19 cellular contexts compared by ENCODE assay signal in genomic region chr6:38813451-38813850, GRCh38.
"Had no signal": no experiment of that assay in that cellular context is flagged by ENCODE, and none has a peak within 500 bp of the region (broad histone marks: within the 10 kb centered on the region; RNA-seq: fewer than 3 reads in every experiment).

No MANE protein-coding gene starts in this region.

- H3K36me3 ChIP-seq: tibial nerve, uterus had no signal

- H3K4me1 ChIP-seq: body of pancreas, foreskin keratinocyte, tibial nerve, uterus had no signal

- DNase-seq: activated CD4-positive, alpha-beta T cell treated with anti-CD3 and anti-CD28 coated beads, Interleukin-2, amount 10 ng/mL, durations not matched to agents 24 days and 14 days; activated CD8-positive, alpha-beta T cell treated with anti-CD3 and anti-CD28 coated beads, Interleukin-2, amount 10 ng/mL, durations not matched to agents 7 days and 5 days; activated naive CD4-positive, alpha-beta T cell treated with Interleukin-2 at 50 U/mL for 16 hours; activated naive CD8-positive, alpha-beta T cell treated with anti-CD3 and anti-CD28 coated beads, Interleukin-2, amount 10 ng/mL, durations not matched to agents 7 days and 5 days; activated T-cell treated with anti-CD3 and anti-CD28 coated beads, Interleukin-2, amount 50 U/mL, for 24 hours; body of pancreas; caudate nucleus; dorsolateral prefrontal cortex; foreskin keratinocyte; hippocampal formation; occipital lobe; posterior cingulate gyrus; stimulated activated CD4-positive, alpha-beta T cell treated with anti-CD3 and anti-CD28 coated beads, Interleukin-12 subunit alpha, Interleukin-12 subunit beta, amount 100 ng/mL, for 4 hours; stimulated activated CD4-positive, alpha-beta T cell treated with anti-CD3 and anti-CD28 coated beads, Interleukin-1b, Interleukin-23, amount 100 ng/mL, for 48 hours; T-helper 9 cell; uterus had no signal

- H3K9me3 ChIP-seq: body of pancreas, tibial nerve, uterus had no signal

- H3K4me3 ChIP-seq: body of pancreas, dorsolateral prefrontal cortex, lung, tibial nerve, uterus had no signal

- H3K27me3 ChIP-seq: body of pancreas, foreskin keratinocyte, tibial nerve, uterus had no signal

- H3K27ac ChIP-seq: body of pancreas, dorsolateral prefrontal cortex, epithelial cell of prostate, foreskin keratinocyte, tibial nerve, uterus had no signal

- ATAC-seq: activated CD8-positive, alpha-beta T cell treated with anti-CD3 and anti-CD28 coated beads, Interleukin-2, amount 10 ng/mL, durations not matched to agents 7 days and 5 days; body of pancreas; foreskin keratinocyte had no signal
